ENCODE assay signal across 11 cellular contexts in the genomic region with DNA sequence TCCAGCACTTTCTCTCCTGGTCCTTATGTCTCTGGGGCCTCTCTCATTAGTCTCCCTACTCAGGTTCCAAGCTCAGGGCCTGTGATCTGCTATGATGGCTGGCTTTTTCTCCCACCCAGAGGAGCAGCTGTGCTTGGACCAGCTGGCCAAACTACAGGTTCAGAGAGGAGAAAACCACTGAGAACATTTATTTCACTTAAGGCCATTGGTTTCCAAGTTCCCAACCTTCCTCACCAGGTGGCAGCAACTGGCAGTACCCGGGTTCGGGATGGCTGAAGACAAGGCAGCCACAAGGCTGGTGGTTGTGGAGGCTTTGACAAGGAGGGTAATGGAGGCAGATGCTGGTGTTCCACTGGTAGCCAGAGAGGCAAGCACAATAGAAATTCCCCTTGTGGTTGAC. TPM values are rescaled to one million over a fixed set of nuclear protein-coding genes. Genes with fewer than 3 reads are reported as not detected.
DNase-seq lines count a peak whose midpoint lies in the region; ATAC-seq, FAIRE-seq and TF ChIP-seq lines count a peak whose summit lies in the region.
"Had no signal": no experiment of that assay in that cellular context is flagged by ENCODE, and none has a peak within 500 bp of the region (broad histone marks: within the 10 kb centered on the region; RNA-seq: fewer than 3 reads in every experiment).

No MANE protein-coding gene starts in this region.

- no TSS peak for BruUV-seq in IMR-90 (replicated peaks; lab: Mats Ljungman, UMichigan)

- CTCF ChIA-PET in IMR-90 (lab: Yijun Ruan, JAX) = interaction anchor here (0.5 kb wide), 1 partner anchor 362 kb away, joined by 3 read pairs; no protein-coding TSS in a partner anchor
- CTCF ChIA-PET in naive thymus-derived CD4-positive, alpha-beta T cell (lab: Charles Lee) = no interaction called here

- no peak overlapping the region for H2AK5ac ChIP-seq in IMR-90 (ENCODE audit: low read depth, low read length)

- in situ Hi-C loops in IMR-90 (cut with MboI; ENCODE audit: low sequenced_read_pairs) = no loop called here

- H3K27ac ChIP-seq in DND-41 (ENCODE audit: low read length) (no peak overlapping the region), IMR-90 (ENCODE audit: insufficient read depth, low read length) (no peak overlapping the region), spleen (no peak overlapping the region)
- no peak overlapping the region for H3K27ac ChIP-seq in naive thymus-derived CD4-positive, alpha-beta T cell (ENCODE audit: low read depth, low read length)
- H3K27ac ChIP-seq: RWPE1 had no signal

- no peak overlapping the region for H3K23ac ChIP-seq in IMR-90 (ENCODE audit: low read depth, low read length)

- H4K20me1 ChIP-seq in DND-41 (ENCODE audit: insufficient read depth, low read length) = no peaks in the 10 kb centered on the region
- no peaks in the 10 kb centered on the region for H4K20me1 ChIP-seq in IMR-90 (ENCODE audit: insufficient read depth, low read length)

- H2BK120ac ChIP-seq in IMR-90 (ENCODE audit: low read depth, low read length) = no peak overlapping the region

- peaks cover 0 to 5% (median 0%) of the 10 kb centered on the region in 7 donors for H3K4me1 Mint-ChIP-seq in naive thymus-derived CD4-positive, alpha-beta T cell
- H3K4me1 Mint-ChIP-seq: central memory CD8-positive, alpha-beta T cell had no signal

- H2BK15ac ChIP-seq in IMR-90 (ENCODE audit: low read depth, low read length) = no peak overlapping the region

- H3K4me1 ChIP-seq in DND-41 (ENCODE audit: insufficient read depth, low read length) (no peaks in the 10 kb centered on the region), IMR-90 (ENCODE audit: control insufficient read depth, insufficient read depth, low read length) (no peaks in the 10 kb centered on the region), spleen (no peaks in the 10 kb centered on the region)
- H3K4me1 ChIP-seq in naive thymus-derived CD4-positive, alpha-beta T cell (ENCODE audit: control insufficient read depth in 2 of 2, insufficient read depth in 2 of 2, low read length in 2 of 2) = no peaks in the 10 kb centered on the region

- peak; percentile 25 for TF ChIP-seq CTCF in DND-41 (IDR thresholded peaks at IDR 0.05; ENCODE audit: borderline replicate concordance, extremely low read depth, low read length, poor library complexity, severe bottlenecking)
- no peak for TF ChIP-seq CTCF in IMR-90 (conservative IDR thresholded peaks at IDR 0.05; ENCODE audit: low read depth, low read length)
- TF ChIP-seq CTCF in spleen (IDR thresholded peaks at IDR 0.05 in 8 of 11, conservative IDR thresholded peaks at IDR 0.05 in 3 of 11) = no peak

- H4K5ac ChIP-seq in IMR-90 (ENCODE audit: low read depth, low read length) = no peak overlapping the region

- intact Hi-C loops in IMR-90 (cut with micrococcal nuclease) (no loop called here), spleen (cut with DNase I; ENCODE audit: low total_unique reads) (no loop called here), left colon (cut with DNase I, micrococcal nuclease) (no loop called here)
- intact Hi-C loops in naive thymus-derived CD4-positive, alpha-beta T cell (cut with micrococcal nuclease) = no loop called here

- no peak overlapping the region for H3K56ac ChIP-seq in IMR-90 (ENCODE audit: extremely low read depth, insufficient read depth, low read length)

- H3K4ac ChIP-seq in IMR-90 (ENCODE audit: low read depth, low read length) = no peak overlapping the region

- no CpG with 5 or more reads among the region's 2 CpGs for WGBS in IMR-90 (ENCODE audit: extremely low coverage in 2 of 2, insufficient read length in 1 of 2), 2 experiments
- 58 to 100% (median 66%) methylated on average over 2 of the region's 2 CpGs for WGBS in spleen, 5 donors

- no peak for TF ChIP-seq POLR2A in IMR-90 (IDR thresholded peaks at IDR 0.05; ENCODE audit: low read depth, low read length)
- TF ChIP-seq POLR2A in spleen (IDR thresholded peaks at IDR 0.05) = no peak

- no peaks in the 10 kb centered on the region for H3K79me1 ChIP-seq in IMR-90 (ENCODE audit: low read depth in 1 of 2, low read length in 2 of 2)

- DNase-seq in DND-41 = no peak
- no peak for DNase-seq in IMR-90
- DNase-seq in left lobe of liver (ENCODE audit: low spot score) = no peak
- no peak for DNase-seq in RCC 7860 (ENCODE audit: low spot score)
- no peak for DNase-seq in spleen
- DNase-seq in naive thymus-derived CD4-positive, alpha-beta T cell = no peak
- DNase-seq in left colon = no peak
- DNase-seq: activated CD8-positive, alpha-beta memory T cell treated with anti-CD3 and anti-CD28 coated beads for 24 hours had no signal

- no peaks in the 10 kb centered on the region; the same call in 1 of the 2 replicates for H3K9me1 ChIP-seq in IMR-90 (ENCODE audit: insufficient read depth, low read length)

- no peaks in the 10 kb centered on the region for H3K9me3 Mint-ChIP-seq in naive thymus-derived CD4-positive, alpha-beta T cell
- H3K9me3 Mint-ChIP-seq: central memory CD8-positive, alpha-beta T cell had no signal

- POLR2A ChIA-PET in IMR-90 (lab: Charles Lee; ENCODE audit: unreplicated experiment) = no interaction called here
- POLR2A ChIA-PET in naive thymus-derived CD4-positive, alpha-beta T cell (lab: Charles Lee) = no interaction called here

- no peak overlapping the region for H3K14ac ChIP-seq in IMR-90 (replicated peaks; ENCODE audit: low read depth, low read length)

- no peak overlapping the region for H3K27ac Mint-ChIP-seq in naive thymus-derived CD4-positive, alpha-beta T cell

- H3K9ac ChIP-seq in DND-41 (ENCODE audit: low read depth, low read length) (no peak overlapping the region), IMR-90 (ENCODE audit: low read depth, low read length) (no peak overlapping the region)

- dilution Hi-C loops in IMR-90 (cut with HindIII; ENCODE audit: low sequenced_read_pairs, unreplicated experiment) = no loop called here

- no peak for TF ChIP-seq RAD21 in IMR-90 (IDR thresholded peaks at IDR 0.05; ENCODE audit: low read length)

- peaks cover 0 to 6% (median 0%) of the 10 kb centered on the region in 5 donors for H3K27me3 Mint-ChIP-seq in naive thymus-derived CD4-positive, alpha-beta T cell

- H4K8ac ChIP-seq in IMR-90 (ENCODE audit: low read depth in 2 of 2, low read length in 2 of 2) = no peak overlapping the region

- peaks cover 0 to 13% (median 0%) of the 10 kb centered on the region in 5 donors for H3K36me3 Mint-ChIP-seq in naive thymus-derived CD4-positive, alpha-beta T cell

- H3K4me2 ChIP-seq in DND-41 (ENCODE audit: insufficient read depth, low read length) = no peak overlapping the region
- no peak overlapping the region for H3K4me2 ChIP-seq in IMR-90 (ENCODE audit: low read depth, low read length)

- no peaks in the 10 kb centered on the region for H3K27me3 ChIP-seq in DND-41 (ENCODE audit: insufficient read depth, low read length, poor library complexity)
- H3K27me3 ChIP-seq in IMR-90 (ENCODE audit: control insufficient read depth, insufficient read depth, low read length) = peaks cover 39% of the 10 kb centered on the region
- no peaks in the 10 kb centered on the region for H3K27me3 ChIP-seq in spleen (replicated peaks in 1 of 7)
- H3K27me3 ChIP-seq in naive thymus-derived CD4-positive, alpha-beta T cell (ENCODE audit: control insufficient read depth in 2 of 2, insufficient read depth in 2 of 2, low read length in 2 of 2) = no peaks in the 10 kb centered on the region

- no peak overlapping the region for H2BK20ac ChIP-seq in IMR-90 (ENCODE audit: low read depth, low read length)

- H3K79me2 ChIP-seq in DND-41 (ENCODE audit: insufficient read depth, low read length) = no peaks in the 10 kb centered on the region

- H2AFZ ChIP-seq in DND-41 (ENCODE audit: low read depth, low read length) (no peak overlapping the region), IMR-90 (replicated peaks; ENCODE audit: low read length, poor library complexity) (no peak overlapping the region)

- no peak overlapping the region for H3K4me3 Mint-ChIP-seq in naive thymus-derived CD4-positive, alpha-beta T cell
- H3K4me3 Mint-ChIP-seq: central memory CD8-positive, alpha-beta T cell had no signal

- no peak for FAIRE-seq in RCC 7860 (lab: Jason Lieb, UNC)

- ATAC-seq in DND-41 (ENCODE audit: insufficient read depth, low read depth) = peak; percentile 35; the same call in 2 of the 3 replicates
- no peak for ATAC-seq in IMR-90 (ENCODE audit: low read depth)
- peak; percentile 41 for ATAC-seq in SK-N-SH treated with all-trans-retinoic acid at 6 μM for 48 hours
- ATAC-seq in left lobe of liver = peak; percentile 50
- no peak for ATAC-seq in naive thymus-derived CD4-positive, alpha-beta T cell
- no peak for ATAC-seq in left colon

- H3K9me3 ChIP-seq in DND-41 (ENCODE audit: insufficient read depth, low read length, severe bottlenecking) = no peaks in the 10 kb centered on the region
- H3K9me3 ChIP-seq in IMR-90 (ENCODE audit: control insufficient read depth, insufficient read depth, low read length) = no peaks in the 10 kb centered on the region
- H3K9me3 ChIP-seq in spleen = no peaks in the 10 kb centered on the region
- no peaks in the 10 kb centered on the region for H3K9me3 ChIP-seq in naive thymus-derived CD4-positive, alpha-beta T cell (ENCODE audit: control insufficient read depth in 2 of 3, low read length in 3 of 3)

- no peak overlapping the region for H3K18ac ChIP-seq in IMR-90 (ENCODE audit: low read depth, low read length)

- no peak overlapping the region for H2AK9ac ChIP-seq in IMR-90 (replicated peaks; ENCODE audit: low read depth, low read length, poor library complexity)

- H4K91ac ChIP-seq in IMR-90 (ENCODE audit: insufficient read depth, low read depth, low read length) = no peak overlapping the region

- no peak overlapping the region for H2BK5ac ChIP-seq in IMR-90 (ENCODE audit: low read depth, low read length, poor library complexity, severe bottlenecking)

- H3K36me3 ChIP-seq in DND-41 (ENCODE audit: insufficient read depth, low read length) (no peaks in the 10 kb centered on the region), IMR-90 (ENCODE audit: control insufficient read depth, insufficient read depth, low read length) (no peaks in the 10 kb centered on the region), spleen (peaks cover 0 to 9% (median 0%) of the 10 kb centered on the region in 6 donors)
- peaks cover 0 to 5% (median 0%) of the 10 kb centered on the region in 3 experiments for H3K36me3 ChIP-seq in naive thymus-derived CD4-positive, alpha-beta T cell (ENCODE audit: control insufficient read depth in 2 of 3, insufficient read depth in 3 of 3, low read length in 3 of 3)

- no peak overlapping the region for H3K4me3 ChIP-seq in DND-41 (ENCODE audit: low read depth in 1 of 2, low read length in 2 of 2)
- no peak overlapping the region for H3K4me3 ChIP-seq in IMR-90 (ENCODE audit: insufficient read depth, low read depth, low read length)
- H3K4me3 ChIP-seq in spleen = no peak overlapping the region
- no peak overlapping the region for H3K4me3 ChIP-seq in naive thymus-derived CD4-positive, alpha-beta T cell (ENCODE audit: low read length)

RNA-seq across cellular contexts. Expression of gene SELENOI, which starts 29.9 kb away (rescaled TPM):
- total RNA-seq in IMR-90 (2012; rRNA removed) (25.0 and 25.1 TPM in 2 replicates), left lobe of liver (26.4 TPM), spleen (10 to 100 TPM in 6 of 7 donors, 1 to 10 TPM in 1; 9.4 to 23.6 (median 18.1) TPM), left colon (10 to 100 TPM; 31.7 to 44.5 TPM)
- polyA plus RNA-seq in IMR-90 (2012; rRNA removed) (3.6 and 5.1 TPM in 2 replicates), spleen (1 to 10 TPM; 2.0 to 3.3 (median 2.7) TPM)
- polyA plus RNA-seq in IMR-90 (2012; cell fraction: cytosol; rRNA removed) = 4.9 and 5.6 TPM in 2 replicates
- 3.5 and 6.7 TPM in 2 replicates for polyA plus RNA-seq in IMR-90 (2012; cell fraction: nucleus; rRNA removed; ENCODE audit: low replicate concordance)
- 10 to 100 TPM; 19.0 to 33.6 (median 22.4) TPM for total RNA-seq in naive thymus-derived CD4-positive, alpha-beta T cell
- 1 to 10 TPM; 3.4 to 5.6 TPM for polyA plus RNA-seq in naive thymus-derived CD4-positive, alpha-beta T cell

RNA-seq across cellular contexts. Expression of gene ADGRF3, which starts 30.5 kb away (rescaled TPM):
- total RNA-seq in IMR-90 (2012; rRNA removed) (not detected in 2 replicates), left lobe of liver (0.23 TPM), spleen (1 to 10 TPM in 1 of 7 donors, under 1 TPM in 6; 0.51 to 1.1 (median 0.67) TPM), left colon (under 1 TPM; 0.34 to 0.49 TPM)
- polyA plus RNA-seq in IMR-90 (2012; rRNA removed) (0.07 and 0.15 TPM in 2 replicates), spleen (1 to 10 TPM in 1 of 3 donors, under 1 TPM in 2; 0.15 to 6.2 (median 0.26) TPM)
- 0.11 TPM in 1 of 2 replicates, not detected in the other for polyA plus RNA-seq in IMR-90 (2012; cell fraction: cytosol; rRNA removed)
- polyA plus RNA-seq in IMR-90 (2012; cell fraction: nucleus; rRNA removed; ENCODE audit: low replicate concordance) = 0.32 and 1.0 TPM in 2 replicates
- total RNA-seq in naive thymus-derived CD4-positive, alpha-beta T cell = 1 to 10 TPM; 1.2 to 5.0 (median 2.6) TPM
- polyA plus RNA-seq in naive thymus-derived CD4-positive, alpha-beta T cell = under 1 TPM; 0.09 to 0.47 TPM

Comparison
In these comparisons a context has a peak if more than half of its experiments do, and no peak if none do; other contexts are left out.
1. ATAC-seq: peak in DND-41 (single experiment), SK-N-SH treated with all-trans-retinoic acid at 6 μM for 48 hours (single experiment) and left lobe of liver (single experiment); none in IMR-90 (single experiment), naive thymus-derived CD4-positive, alpha-beta T cell (single experiment) and left colon (single experiment).